Comparison of ENCODE assay signal across 7 cellular contexts in the genomic region with DNA sequence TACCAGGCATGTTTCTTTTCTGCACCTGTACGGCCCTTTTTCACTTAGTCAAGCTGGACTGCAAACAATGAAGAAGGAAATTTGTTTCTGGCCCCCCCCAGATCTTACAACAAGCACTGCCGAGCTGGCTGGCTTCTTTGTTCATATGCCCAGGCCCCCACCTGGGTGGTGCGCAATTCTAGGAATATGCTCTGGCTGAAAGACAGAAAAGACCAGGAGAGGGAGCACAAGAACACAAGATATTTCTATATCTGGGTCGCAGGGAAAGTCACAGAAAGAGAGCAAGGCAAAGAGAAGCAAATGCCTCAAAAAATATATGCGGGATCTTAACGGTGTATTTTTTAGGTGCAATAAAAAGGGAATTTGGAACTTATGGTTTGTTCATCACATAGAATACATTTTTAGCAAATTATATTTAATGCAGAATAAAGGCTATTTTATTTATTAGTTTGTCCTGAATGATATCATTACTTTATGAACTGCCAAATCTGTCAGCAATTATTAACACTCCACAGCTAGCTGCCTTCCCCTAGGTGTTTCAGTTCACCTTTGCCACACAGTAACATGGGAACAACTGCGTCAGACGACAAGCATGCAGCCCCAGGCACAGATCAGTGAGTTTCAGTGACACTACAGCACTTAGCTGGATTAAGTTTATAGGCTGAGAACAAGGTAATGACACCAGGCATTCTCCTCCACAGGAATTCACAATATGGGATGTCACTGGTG.
DNase-seq lines count a peak whose midpoint lies in the region; ATAC-seq and TF ChIP-seq lines count a peak whose summit lies in the region.

No MANE protein-coding gene starts in this region.

- H3K4me3 Mint-ChIP-seq in activated CD4-positive, alpha-beta memory T cell treated with anti-CD3 and anti-CD28 coated beads, Interleukin-2, amount 10 ng/mL, durations not matched to agents 7 days and 5 days = no peak overlapping the region

- H3K9me3 ChIP-seq in SU-DHL-6 (ENCODE audit: insufficient read depth, low read length) = no peaks in the 10 kb centered on the region

- no peak overlapping the region for H2AFZ ChIP-seq in SU-DHL-6 (ENCODE audit: low read depth, low read length, severe bottlenecking)

- H3K27ac ChIP-seq in SU-DHL-6 (ENCODE audit: low read depth, low read length) = no peak overlapping the region

- CTCF ChIA-PET in activated CD4-positive, alpha-beta memory T cell treated with anti-CD3 and anti-CD28 coated beads, Interleukin-2, amount 10 ng/mL, durations not matched to agents 7 days and 5 days (lab: Charles Lee) = interaction anchor here (1.0 to 1.7 kb wide), 5 partner anchors 30 to 522 kb away, joined by 3 to 12 read pairs (median 4); no protein-coding TSS in a partner anchor

- H3K9ac ChIP-seq in SU-DHL-6 (ENCODE audit: low read length) = no peak overlapping the region

- H3K4me2 ChIP-seq in SU-DHL-6 (ENCODE audit: low read depth, low read length, poor library complexity, severe bottlenecking) = no peak overlapping the region

- H3K27ac Mint-ChIP-seq in activated CD4-positive, alpha-beta memory T cell treated with anti-CD3 and anti-CD28 coated beads, Interleukin-2, amount 10 ng/mL, durations not matched to agents 7 days and 5 days = no peak overlapping the region

- H3K4me1 Mint-ChIP-seq in activated CD4-positive, alpha-beta memory T cell treated with anti-CD3 and anti-CD28 coated beads, Interleukin-2, amount 10 ng/mL, durations not matched to agents 7 days and 5 days = peaks cover 5% of the 10 kb centered on the region

- H3K36me3 Mint-ChIP-seq in activated CD4-positive, alpha-beta memory T cell treated with anti-CD3 and anti-CD28 coated beads, Interleukin-2, amount 10 ng/mL, durations not matched to agents 7 days and 5 days (ENCODE audit: low read depth) = peaks cover 19% of the 10 kb centered on the region

- no peaks in the 10 kb centered on the region for H3K9me2 ChIP-seq in SU-DHL-6 (replicated peaks; ENCODE audit: insufficient read depth, low read length)

- H3K4me3 ChIP-seq in GM06990 (replicated peaks; ENCODE audit: low read depth, low read length) = no peak overlapping the region
- H3K4me3 ChIP-seq in SU-DHL-6 (ENCODE audit: insufficient read depth, low read length, poor library complexity, severe bottlenecking) = no peak overlapping the region
- no peak overlapping the region for H3K4me3 ChIP-seq in fibroblast of pulmonary artery (replicated peaks; ENCODE audit: low read depth, low read length)

- H3K27me3 ChIP-seq in GM06990 (replicated peaks; ENCODE audit: control insufficient read depth, insufficient read depth, low read length) = peaks cover 4% of the 10 kb centered on the region; the same call in 1 of the 2 replicates
- no peaks in the 10 kb centered on the region for H3K27me3 ChIP-seq in SU-DHL-6 (ENCODE audit: low read length)

- H3K9me3 Mint-ChIP-seq in activated CD4-positive, alpha-beta memory T cell treated with anti-CD3 and anti-CD28 coated beads, Interleukin-2, amount 10 ng/mL, durations not matched to agents 7 days and 5 days = no peaks in the 10 kb centered on the region

- POLR2A ChIA-PET in activated CD4-positive, alpha-beta memory T cell treated with anti-CD3 and anti-CD28 coated beads, Interleukin-2, amount 10 ng/mL, durations not matched to agents 7 days and 5 days (lab: Charles Lee) = interaction anchor here (1.5 kb wide), 1 partner anchor 16 kb away, joined by 4 read pairs; no protein-coding TSS in a partner anchor

- no peaks in the 10 kb centered on the region for H3K27me3 Mint-ChIP-seq in activated CD4-positive, alpha-beta memory T cell treated with anti-CD3 and anti-CD28 coated beads, Interleukin-2, amount 10 ng/mL, durations not matched to agents 7 days and 5 days

- ATAC-seq in omental fat pad (ENCODE audit: low FRiP score) (peak; percentile 62), HG02938 (IDR thresholded peaks at IDR 0.05; ENCODE audit: unreplicated experiment) (no peak)

- TF ChIP-seq CTCF in GM06990 (IDR thresholded peaks at IDR 0.05; ENCODE audit: insufficient read depth, low read length, poor library complexity, severe bottlenecking) (peak; percentile 36), SU-DHL-6 (IDR thresholded peaks at IDR 0.05; ENCODE audit: insufficient read depth, low read length, poor library complexity, severe bottlenecking) (peak; percentile 31), fibroblast of pulmonary artery (IDR thresholded peaks at IDR 0.05; ENCODE audit: low read length, missing control alignments) (peak; percentile 64), omental fat pad (IDR thresholded peaks at IDR 0.05) (no peak)

- DNase-seq in GM06990 (ENCODE audit: extremely low read depth, insufficient read length) (no peak), NCI-H1105 (lab: John Stamatoyannopoulos, UW) (peak; percentile 30), fibroblast of pulmonary artery (ENCODE audit: low read depth) (peak; percentile 65), omental fat pad (ENCODE audit: low spot score) (no peak)
- DNase-seq in activated CD4-positive, alpha-beta memory T cell treated with anti-CD3 and anti-CD28 coated beads, Interleukin-2, amount 10 ng/mL, durations not matched to agents 7 days and 5 days = no peak

- H3F3A ChIP-seq in SU-DHL-6 (ENCODE audit: insufficient read depth) = no peaks in the 10 kb centered on the region

- H3K79me2 ChIP-seq in SU-DHL-6 (ENCODE audit: insufficient read depth, low read length) = no peaks in the 10 kb centered on the region

- H4K20me1 ChIP-seq in SU-DHL-6 (ENCODE audit: low read depth, low read length) = no peaks in the 10 kb centered on the region

- H3K36me3 ChIP-seq in GM06990 (ENCODE audit: control insufficient read depth, insufficient read depth, low read length) = no peaks in the 10 kb centered on the region
- no peaks in the 10 kb centered on the region for H3K36me3 ChIP-seq in SU-DHL-6 (ENCODE audit: low read length)

Comparison
In these comparisons a context has a peak if more than half of its experiments do, and no peak if none do; other contexts are left out.
1. DNase-seq: peak in NCI-H1105 (single experiment) and fibroblast of pulmonary artery (single experiment); none in GM06990 (single experiment), omental fat pad (single experiment) and activated CD4-positive, alpha-beta memory T cell treated with anti-CD3 and anti-CD28 coated beads, Interleukin-2, amount 10 ng/mL, durations not matched to agents 7 days and 5 days (single experiment).
2. CTCF ChIP-seq: peak in GM06990 (single experiment), SU-DHL-6 (single experiment) and fibroblast of pulmonary artery (single experiment); none in omental fat pad (0 of 3).